Comparison of ENCODE assay signal across 12 cellular contexts in genomic region chr16:81699596-81699995, GRCh38.
"Had no signal": no experiment of that assay in that cellular context is flagged by ENCODE, and none has a peak within 500 bp of the region (broad histone marks: within the 10 kb centered on the region; RNA-seq: fewer than 3 reads in every experiment).

No MANE protein-coding gene starts in this region.

- H3K4me3 Mint-ChIP-seq: activated CD4-positive, alpha-beta T cell treated with anti-CD3 and anti-CD28 coated beads, Interleukin-2, amount 10 ng/mL, durations not matched to agents 7 days and 5 days; activated naive CD4-positive, alpha-beta T cell treated with anti-CD3 and anti-CD28 coated beads for 36 hours; central memory CD8-positive, alpha-beta T cell; neural progenitor cell had no signal

- H3K4me1 ChIP-seq: pancreas had no signal

- H3K9me3 Mint-ChIP-seq: activated CD4-positive, alpha-beta T cell treated with anti-CD3 and anti-CD28 coated beads, Interleukin-2, amount 10 ng/mL, durations not matched to agents 7 days and 5 days; activated naive CD4-positive, alpha-beta T cell treated with anti-CD3 and anti-CD28 coated beads for 36 hours; central memory CD8-positive, alpha-beta T cell; neural progenitor cell had no signal

- H3K4me1 Mint-ChIP-seq: activated CD4-positive, alpha-beta T cell treated with anti-CD3 and anti-CD28 coated beads, Interleukin-2, amount 10 ng/mL, durations not matched to agents 7 days and 5 days had no signal

- FAIRE-seq: pancreas had no signal

- H3K4me3 ChIP-seq: esophagus squamous epithelium, neural progenitor cell, pancreas, thoracic aorta had no signal

- H3K27ac ChIP-seq: neural progenitor cell, pancreas, thoracic aorta had no signal

- H3K27me3 Mint-ChIP-seq: activated CD4-positive, alpha-beta T cell treated with anti-CD3 and anti-CD28 coated beads, Interleukin-2, amount 10 ng/mL, durations not matched to agents 7 days and 5 days; central memory CD8-positive, alpha-beta T cell had no signal

- ATAC-seq: pancreas had no signal

- H3K9me3 ChIP-seq: esophagus squamous epithelium, pancreas, thoracic aorta had no signal

- DNase-seq: activated CD4-positive, alpha-beta T cell treated with anti-CD3 and anti-CD28 coated beads, Interleukin-2, amount 10 ng/mL, durations not matched to agents 7 days and 5 days; activated CD8-positive, alpha-beta memory T cell treated with anti-CD3 and anti-CD28 coated beads for 24 hours; activated naive CD4-positive, alpha-beta T cell treated with anti-CD3 and anti-CD28 coated beads for 36 hours; amniotic stem cell; cortex of kidney; effector CD4-positive, alpha-beta T cell; esophagus squamous epithelium; pancreas; stimulated activated CD4-positive, alpha-beta T cell treated with anti-CD3 and anti-CD28 coated beads, Interleukin-1b, Interleukin-23, amount 100 ng/mL, for 48 hours had no signal

- H3K36me3 ChIP-seq: neural progenitor cell had no signal

- H3K9ac ChIP-seq: neural progenitor cell had no signal
